1 cellular context compared by ENCODE assay signal in genomic region chr1:30695481-30695880, GRCh38.
TF ChIP-seq lines count a peak whose summit lies in the region.

No MANE protein-coding gene starts in this region.

TF ChIP-seq in HepG2, 621 proteins besides CTCF, POLR2A, EP300 and RAD21 (continued from another document):
- no peak for TF ChIP-seq CEBPZ (IDR thresholded peaks at IDR 0.05; ENCODE audit: low read length)
- no peak for TF ChIP-seq FOXM1 (CRISPR knock-in tag; IDR thresholded peaks at IDR 0.05)
- no peak for TF ChIP-seq ZGPAT (CRISPR knock-in tag; IDR thresholded peaks at IDR 0.05)
- TF ChIP-seq ZNF550 (CRISPR knock-in tag; IDR thresholded peaks at IDR 0.05; ENCODE audit: borderline replicate concordance), result no peak
- no peak for TF ChIP-seq PCBP1 (IDR thresholded peaks at IDR 0.05; ENCODE audit: borderline replicate concordance, low read depth, low read length)
- TF ChIP-seq SNAPC2 (CRISPR knock-in tag; IDR thresholded peaks at IDR 0.05), result no peak
- TF ChIP-seq ZNF367 (CRISPR knock-in tag; IDR thresholded peaks at IDR 0.05; ENCODE audit: borderline replicate concordance), result no peak
- no peak for TF ChIP-seq ADNP (CRISPR knock-in tag; IDR thresholded peaks at IDR 0.05)
- TF ChIP-seq ZNF124 (CRISPR knock-in tag; IDR thresholded peaks at IDR 0.05), result no peak
- no peak for TF ChIP-seq ZBTB34 (CRISPR knock-in tag; IDR thresholded peaks at IDR 0.05)
- TF ChIP-seq PATZ1 (CRISPR knock-in tag; IDR thresholded peaks at IDR 0.05), result no peak
